ENCODE assay signal across 9 cellular contexts in genomic region chr3:100525753-100526612, GRCh38. TPM values are rescaled to one million over a fixed set of nuclear protein-coding genes. Genes with fewer than 3 reads are reported as not detected.
DNase-seq lines count a peak whose midpoint lies in the region; ATAC-seq and TF ChIP-seq lines count a peak whose summit lies in the region.
"Had no signal": no experiment of that assay in that cellular context is flagged by ENCODE, and none has a peak within 500 bp of the region (broad histone marks: within the 10 kb centered on the region; RNA-seq: fewer than 3 reads in every experiment).

No MANE protein-coding gene starts in this region.

- TF ChIP-seq EP300 in stomach (IDR thresholded peaks at IDR 0.05), result no peak

- in situ Hi-C loops in astrocyte of the spinal cord (cut with HindIII; ENCODE audit: low sequenced_read_pairs), result no loop called here

- CTCF ChIA-PET in GM10248 (lab: Yijun Ruan, JAX), result interaction anchor here (0.7 to 1.3 kb wide), 2 partner anchors 8 to 25 kb away, joined by 3 to 4 read pairs; no protein-coding TSS in a partner anchor

- H3K27ac ChIP-seq in right cardiac atrium (ENCODE audit: low read length), result peak overlapping the region; percentile 48
- H3K27ac ChIP-seq in stomach, result peak overlapping the region in 3 of 5 donors; percentile 19 to 59 (median 43)
- H3K27ac ChIP-seq: KMS-11 had no signal

- H3K36me3 ChIP-seq in stomach, result peaks cover 0 to 9% (median 0%) of the 10 kb centered on the region in 4 donors

- no peak for TF ChIP-seq POLR2A in stomach (IDR thresholded peaks at IDR 0.05)

- H3K4me3 ChIP-seq in HFF-Myc (replicated peaks; ENCODE audit: low read depth, low read length) (peak overlapping the region; percentile 21), astrocyte of the spinal cord (ENCODE audit: low read depth, low read length) (peak overlapping the region; percentile 8), right cardiac atrium (ENCODE audit: low read length) (no peak overlapping the region), stomach (no peak overlapping the region)

- no peak for TF ChIP-seq CTCF in HFF-Myc (IDR thresholded peaks at IDR 0.05; ENCODE audit: low read depth, low read length, missing control alignments)
- TF ChIP-seq CTCF in astrocyte of the spinal cord (IDR thresholded peaks at IDR 0.05; ENCODE audit: low read depth, low read length), result no peak
- TF ChIP-seq CTCF in stomach (IDR thresholded peaks at IDR 0.05), result no peak
- TF ChIP-seq CTCF in GM10248 (IDR thresholded peaks at IDR 0.05; ENCODE audit: control extremely low read depth, extremely low read depth, low read depth, missing control alignments), result no peak

- H3K9me3 ChIP-seq in right cardiac atrium (ENCODE audit: control insufficient read depth, low read length) (no peaks in the 10 kb centered on the region), stomach (no peaks in the 10 kb centered on the region)

- ATAC-seq in right cardiac atrium, result peak; percentile 67 to 88
- no peak for ATAC-seq in GM19455 (IDR thresholded peaks at IDR 0.05; ENCODE audit: unreplicated experiment)

- H3K27me3 ChIP-seq in right cardiac atrium (ENCODE audit: control insufficient read depth, insufficient read depth) (no peaks in the 10 kb centered on the region), stomach (no peaks in the 10 kb centered on the region)

- POLR2A ChIA-PET in GM10248 (lab: Yijun Ruan, JAX), result interaction anchor here (0.5 kb wide), 1 partner anchor 1048 kb away, joined by 4 read pairs; the partner anchor contains the start of gene PCNP

- DNase-seq in HFF-Myc (ENCODE audit: extremely low read depth, low read depth) (peak; percentile 84), astrocyte of the spinal cord (ENCODE audit: low read depth, low spot score) (peak; percentile 98), right cardiac atrium (peak in 2 of 3 donors; percentile 18 to 63), stomach (no peak), GM10248 (ENCODE audit: extremely low spot score) (no peak), NCI-H2029 (lab: John Stamatoyannopoulos, UW) (no peak), NCI-H2196 treated with DMSO at 0.1 percent for 48 hours (lab: John Stamatoyannopoulos, UW; ENCODE audit: unreplicated experiment) (no peak)

- H3K4me1 ChIP-seq in right cardiac atrium (ENCODE audit: control insufficient read depth, insufficient read depth, low read length), result no peaks in the 10 kb centered on the region
- H3K4me1 ChIP-seq in stomach, result no peaks in the 10 kb centered on the region

- intact Hi-C loops in right cardiac atrium (cut with DNase I) (no loop called here), stomach (cut with DNase I; ENCODE audit: low total_unique reads) (no loop called here)

- 46% methylated on average over 12 of the region's 12 CpGs for WGBS in right cardiac atrium
- WGBS in stomach, 5 donors, result 63 to 76% (median 69%) methylated on average over 12 of the region's 12 CpGs

RNA-seq across cellular contexts. Expression of gene TMEM45A, which starts 33.6 kb away (rescaled TPM):
- total RNA-seq in right cardiac atrium (10 to 100 TPM in 3 of 4 donors, 1 to 10 TPM in 1; 7.6 to 21.0 (median 15.3) TPM), stomach (10 to 100 TPM in 1 of 5 donors, 1 to 10 TPM in 2, under 1 TPM in 1, not detected in 1; 0.72 to 20.2 (median 2.6) TPM)
- polyA plus RNA-seq in right cardiac atrium (8.9 TPM), stomach (1 to 10 TPM; 6.2 to 8.7 (median 7.6) TPM)

Comparison
In these comparisons a context has a peak if more than half of its experiments do, and no peak if none do; other contexts are left out.
1. DNase-seq: peak in HFF-Myc (single experiment), astrocyte of the spinal cord (single experiment) and right cardiac atrium (2 of 3); none in stomach (single experiment), GM10248 (single experiment), NCI-H2029 (single experiment) and NCI-H2196 treated with DMSO at 0.1 percent for 48 hours (single experiment).
2. H3K4me3 ChIP-seq: peak in HFF-Myc (single experiment) and astrocyte of the spinal cord (single experiment); none in right cardiac atrium (single experiment) and stomach (0 of 4).